Comparison of ENCODE assay signal across 3 cellular contexts in the genomic region with DNA sequence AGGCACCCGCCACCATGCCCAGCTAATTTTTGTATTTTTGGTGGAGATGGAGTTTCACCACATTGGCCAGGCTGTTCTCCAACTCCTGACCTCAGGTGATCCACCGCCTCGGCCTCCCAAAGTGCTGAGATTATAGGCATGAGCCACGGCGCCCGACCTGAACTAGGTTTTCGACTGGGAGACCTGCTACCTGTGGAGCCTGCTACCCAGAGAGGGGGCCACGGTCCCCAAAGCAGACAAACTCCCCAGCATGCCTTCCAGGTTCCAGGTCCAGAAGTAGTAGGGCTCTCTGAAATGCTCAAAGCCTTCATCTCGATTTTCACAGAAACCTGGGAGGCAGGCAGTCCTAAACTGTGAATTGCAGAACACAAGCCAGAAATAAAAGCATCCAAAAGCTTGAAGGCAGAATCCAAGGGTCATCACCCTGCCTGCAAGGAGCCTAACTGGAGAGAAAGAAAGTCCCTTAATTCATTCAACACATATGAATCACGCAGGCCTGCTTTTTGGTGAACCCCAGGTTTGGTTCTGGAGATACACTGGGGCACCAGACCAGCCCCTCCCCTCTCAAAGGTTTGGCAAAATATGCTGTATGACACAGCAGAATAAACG.
TF ChIP-seq lines count a peak whose summit lies in the region.

No MANE protein-coding gene starts in this region.

TF ChIP-seq in SK-N-SH, 30 proteins besides CTCF, POLR2A, EP300 and RAD21 (continues in another document):
- no peak for TF ChIP-seq RCOR1 (IDR thresholded peaks at IDR 0.05; ENCODE audit: low read length)
- TF ChIP-seq MXI1 (IDR thresholded peaks at IDR 0.05; ENCODE audit: low read depth, low read length): no peak
- no peak for TF ChIP-seq SIN3A (IDR thresholded peaks at IDR 0.05; ENCODE audit: borderline replicate concordance, low read depth, low read length)
- TF ChIP-seq, protein P1, sequence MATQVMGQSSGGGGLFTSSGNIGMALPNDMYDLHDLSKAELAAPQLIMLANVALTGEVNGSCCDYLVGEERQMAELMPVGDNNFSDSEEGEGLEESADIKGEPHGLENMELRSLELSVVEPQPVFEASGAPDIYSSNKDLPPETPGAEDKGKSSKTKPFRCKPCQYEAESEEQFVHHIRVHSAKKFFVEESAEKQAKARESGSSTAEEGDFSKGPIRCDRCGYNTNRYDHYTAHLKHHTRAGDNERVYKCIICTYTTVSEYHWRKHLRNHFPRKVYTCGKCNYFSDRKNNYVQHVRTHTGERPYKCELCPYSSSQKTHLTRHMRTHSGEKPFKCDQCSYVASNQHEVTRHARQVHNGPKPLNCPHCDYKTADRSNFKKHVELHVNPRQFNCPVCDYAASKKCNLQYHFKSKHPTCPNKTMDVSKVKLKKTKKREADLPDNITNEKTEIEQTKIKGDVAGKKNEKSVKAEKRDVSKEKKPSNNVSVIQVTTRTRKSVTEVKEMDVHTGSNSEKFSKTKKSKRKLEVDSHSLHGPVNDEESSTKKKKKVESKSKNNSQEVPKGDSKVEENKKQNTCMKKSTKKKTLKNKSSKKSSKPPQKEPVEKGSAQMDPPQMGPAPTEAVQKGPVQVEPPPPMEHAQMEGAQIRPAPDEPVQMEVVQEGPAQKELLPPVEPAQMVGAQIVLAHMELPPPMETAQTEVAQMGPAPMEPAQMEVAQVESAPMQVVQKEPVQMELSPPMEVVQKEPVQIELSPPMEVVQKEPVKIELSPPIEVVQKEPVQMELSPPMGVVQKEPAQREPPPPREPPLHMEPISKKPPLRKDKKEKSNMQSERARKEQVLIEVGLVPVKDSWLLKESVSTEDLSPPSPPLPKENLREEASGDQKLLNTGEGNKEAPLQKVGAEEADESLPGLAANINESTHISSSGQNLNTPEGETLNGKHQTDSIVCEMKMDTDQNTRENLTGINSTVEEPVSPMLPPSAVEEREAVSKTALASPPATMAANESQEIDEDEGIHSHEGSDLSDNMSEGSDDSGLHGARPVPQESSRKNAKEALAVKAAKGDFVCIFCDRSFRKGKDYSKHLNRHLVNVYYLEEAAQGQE (IDR thresholded peaks at IDR 0.05; ENCODE audit: low read depth, low read length): no peak
- TF ChIP-seq, protein P2, sequence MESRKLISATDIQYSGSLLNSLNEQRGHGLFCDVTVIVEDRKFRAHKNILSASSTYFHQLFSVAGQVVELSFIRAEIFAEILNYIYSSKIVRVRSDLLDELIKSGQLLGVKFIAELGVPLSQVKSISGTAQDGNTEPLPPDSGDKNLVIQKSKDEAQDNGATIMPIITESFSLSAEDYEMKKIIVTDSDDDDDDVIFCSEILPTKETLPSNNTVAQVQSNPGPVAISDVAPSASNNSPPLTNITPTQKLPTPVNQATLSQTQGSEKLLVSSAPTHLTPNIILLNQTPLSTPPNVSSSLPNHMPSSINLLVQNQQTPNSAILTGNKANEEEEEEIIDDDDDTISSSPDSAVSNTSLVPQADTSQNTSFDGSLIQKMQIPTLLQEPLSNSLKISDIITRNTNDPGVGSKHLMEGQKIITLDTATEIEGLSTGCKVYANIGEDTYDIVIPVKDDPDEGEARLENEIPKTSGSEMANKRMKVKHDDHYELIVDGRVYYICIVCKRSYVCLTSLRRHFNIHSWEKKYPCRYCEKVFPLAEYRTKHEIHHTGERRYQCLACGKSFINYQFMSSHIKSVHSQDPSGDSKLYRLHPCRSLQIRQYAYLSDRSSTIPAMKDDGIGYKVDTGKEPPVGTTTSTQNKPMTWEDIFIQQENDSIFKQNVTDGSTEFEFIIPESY (IDR thresholded peaks at IDR 0.05; ENCODE audit: borderline replicate concordance, low read depth): no peak
- no peak for TF ChIP-seq TEAD4 (IDR thresholded peaks at IDR 0.05; ENCODE audit: borderline replicate concordance, insufficient read depth)
- no peak for TF ChIP-seq FOSL2 (IDR thresholded peaks at IDR 0.05; ENCODE audit: borderline replicate concordance, low read depth)
- no peak for TF ChIP-seq EZH2phosphoT487 (IDR thresholded peaks at IDR 0.05; ENCODE audit: borderline replicate concordance, low read depth)
- TF ChIP-seq ELF1 (IDR thresholded peaks at IDR 0.05): no peak
- TF ChIP-seq, protein P3, sequence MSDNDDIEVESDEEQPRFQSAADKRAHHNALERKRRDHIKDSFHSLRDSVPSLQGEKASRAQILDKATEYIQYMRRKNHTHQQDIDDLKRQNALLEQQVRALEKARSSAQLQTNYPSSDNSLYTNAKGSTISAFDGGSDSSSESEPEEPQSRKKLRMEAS (IDR thresholded peaks at IDR 0.05; ENCODE audit: low read depth): no peak
- no peak for TF ChIP-seq FOXM1 (IDR thresholded peaks at IDR 0.05; ENCODE audit: low read depth)
- TF ChIP-seq CHD2 (IDR thresholded peaks at IDR 0.05; ENCODE audit: low read length, partially characterized antibody): no peak
- no peak for TF ChIP-seq TCF12 (IDR thresholded peaks at IDR 0.05)

TF ChIP-seq in SK-N-SH treated with all-trans-retinoic acid at 6 μM for 48 hours, 23 proteins besides CTCF, POLR2A, EP300 and RAD21 (continues in another document):
- TF ChIP-seq GLIS3 (CRISPR knock-in tag; IDR thresholded peaks at IDR 0.05) (no peak), TOX (CRISPR knock-in tag; IDR thresholded peaks at IDR 0.05; ENCODE audit: borderline replicate concordance) (no peak), RARB (CRISPR knock-in tag; IDR thresholded peaks at IDR 0.05) (no peak), ZNF70 (CRISPR knock-in tag; IDR thresholded peaks at IDR 0.05) (no peak), TCF4 (CRISPR knock-in tag; IDR thresholded peaks at IDR 0.05; ENCODE audit: borderline replicate concordance) (no peak), ZNF565 (CRISPR knock-in tag; conservative IDR thresholded peaks at IDR 0.05; ENCODE audit: low read depth) (no peak), ESRRG (CRISPR knock-in tag; IDR thresholded peaks at IDR 0.05) (no peak), ZFP3 (CRISPR knock-in tag; IDR thresholded peaks at IDR 0.05) (no peak), BACH2 (CRISPR knock-in tag; IDR thresholded peaks at IDR 0.05; ENCODE audit: borderline replicate concordance) (no peak), ZFP30 (CRISPR knock-in tag; IDR thresholded peaks at IDR 0.05) (no peak)
- TF ChIP-seq, protein P4, sequence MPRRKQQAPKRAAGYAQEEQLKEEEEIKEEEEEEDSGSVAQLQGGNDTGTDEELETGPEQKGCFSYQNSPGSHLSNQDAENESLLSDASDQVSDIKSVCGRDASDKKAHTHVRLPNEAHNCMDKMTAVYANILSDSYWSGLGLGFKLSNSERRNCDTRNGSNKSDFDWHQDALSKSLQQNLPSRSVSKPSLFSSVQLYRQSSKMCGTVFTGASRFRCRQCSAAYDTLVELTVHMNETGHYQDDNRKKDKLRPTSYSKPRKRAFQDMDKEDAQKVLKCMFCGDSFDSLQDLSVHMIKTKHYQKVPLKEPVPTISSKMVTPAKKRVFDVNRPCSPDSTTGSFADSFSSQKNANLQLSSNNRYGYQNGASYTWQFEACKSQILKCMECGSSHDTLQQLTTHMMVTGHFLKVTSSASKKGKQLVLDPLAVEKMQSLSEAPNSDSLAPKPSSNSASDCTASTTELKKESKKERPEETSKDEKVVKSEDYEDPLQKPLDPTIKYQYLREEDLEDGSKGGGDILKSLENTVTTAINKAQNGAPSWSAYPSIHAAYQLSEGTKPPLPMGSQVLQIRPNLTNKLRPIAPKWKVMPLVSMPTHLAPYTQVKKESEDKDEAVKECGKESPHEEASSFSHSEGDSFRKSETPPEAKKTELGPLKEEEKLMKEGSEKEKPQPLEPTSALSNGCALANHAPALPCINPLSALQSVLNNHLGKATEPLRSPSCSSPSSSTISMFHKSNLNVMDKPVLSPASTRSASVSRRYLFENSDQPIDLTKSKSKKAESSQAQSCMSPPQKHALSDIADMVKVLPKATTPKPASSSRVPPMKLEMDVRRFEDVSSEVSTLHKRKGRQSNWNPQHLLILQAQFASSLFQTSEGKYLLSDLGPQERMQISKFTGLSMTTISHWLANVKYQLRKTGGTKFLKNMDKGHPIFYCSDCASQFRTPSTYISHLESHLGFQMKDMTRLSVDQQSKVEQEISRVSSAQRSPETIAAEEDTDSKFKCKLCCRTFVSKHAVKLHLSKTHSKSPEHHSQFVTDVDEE (CRISPR knock-in tag; IDR thresholded peaks at IDR 0.05): no peak
- TF ChIP-seq, protein P5, sequence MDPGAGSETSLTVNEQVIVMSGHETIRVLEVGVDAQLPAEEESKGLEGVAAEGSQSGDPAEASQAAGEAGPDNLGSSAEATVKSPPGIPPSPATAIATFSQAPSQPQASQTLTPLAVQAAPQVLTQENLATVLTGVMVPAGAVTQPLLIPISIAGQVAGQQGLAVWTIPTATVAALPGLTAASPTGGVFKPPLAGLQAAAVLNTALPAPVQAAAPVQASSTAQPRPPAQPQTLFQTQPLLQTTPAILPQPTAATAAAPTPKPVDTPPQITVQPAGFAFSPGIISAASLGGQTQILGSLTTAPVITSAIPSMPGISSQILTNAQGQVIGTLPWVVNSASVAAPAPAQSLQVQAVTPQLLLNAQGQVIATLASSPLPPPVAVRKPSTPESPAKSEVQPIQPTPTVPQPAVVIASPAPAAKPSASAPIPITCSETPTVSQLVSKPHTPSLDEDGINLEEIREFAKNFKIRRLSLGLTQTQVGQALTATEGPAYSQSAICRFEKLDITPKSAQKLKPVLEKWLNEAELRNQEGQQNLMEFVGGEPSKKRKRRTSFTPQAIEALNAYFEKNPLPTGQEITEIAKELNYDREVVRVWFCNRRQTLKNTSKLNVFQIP (CRISPR knock-in tag; IDR thresholded peaks at IDR 0.05; ENCODE audit: borderline replicate concordance, low read depth): no peak
- TF ChIP-seq, protein P6, sequence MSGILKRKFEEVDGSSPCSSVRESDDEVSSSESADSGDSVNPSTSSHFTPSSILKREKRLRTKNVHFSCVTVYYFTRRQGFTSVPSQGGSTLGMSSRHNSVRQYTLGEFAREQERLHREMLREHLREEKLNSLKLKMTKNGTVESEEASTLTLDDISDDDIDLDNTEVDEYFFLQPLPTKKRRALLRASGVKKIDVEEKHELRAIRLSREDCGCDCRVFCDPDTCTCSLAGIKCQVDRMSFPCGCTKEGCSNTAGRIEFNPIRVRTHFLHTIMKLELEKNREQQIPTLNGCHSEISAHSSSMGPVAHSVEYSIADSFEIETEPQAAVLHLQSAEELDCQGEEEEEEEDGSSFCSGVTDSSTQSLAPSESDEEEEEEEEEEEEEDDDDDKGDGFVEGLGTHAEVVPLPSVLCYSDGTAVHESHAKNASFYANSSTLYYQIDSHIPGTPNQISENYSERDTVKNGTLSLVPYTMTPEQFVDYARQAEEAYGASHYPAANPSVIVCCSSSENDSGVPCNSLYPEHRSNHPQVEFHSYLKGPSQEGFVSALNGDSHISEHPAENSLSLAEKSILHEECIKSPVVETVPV (CRISPR knock-in tag; IDR thresholded peaks at IDR 0.05): no peak

TF ChIP-seq in HepG2, 621 proteins besides CTCF, POLR2A, EP300 and RAD21 (continues in another document):
- TF ChIP-seq ZNF737 (CRISPR knock-in tag; IDR thresholded peaks at IDR 0.05; ENCODE audit: borderline replicate concordance) (no peak), ZNF766 (CRISPR knock-in tag; IDR thresholded peaks at IDR 0.05; ENCODE audit: borderline replicate concordance) (no peak), BCL6 (CRISPR knock-in tag; IDR thresholded peaks at IDR 0.05) (no peak), TBL1XR1 (IDR thresholded peaks at IDR 0.05; ENCODE audit: borderline replicate concordance, low read length, partially characterized antibody) (no peak), ZSCAN20 (CRISPR knock-in tag; IDR thresholded peaks at IDR 0.05; ENCODE audit: borderline replicate concordance) (no peak), ATF7-NPFF (CRISPR knock-in tag; IDR thresholded peaks at IDR 0.05; ENCODE audit: low read depth) (no peak), ZNF549 (CRISPR knock-in tag; IDR thresholded peaks at IDR 0.05) (no peak), ZNF224 (CRISPR knock-in tag; IDR thresholded peaks at IDR 0.05) (no peak), MED1 (CRISPR knock-in tag; IDR thresholded peaks at IDR 0.05) (no peak), DNMT3B (CRISPR knock-in tag; conservative IDR thresholded peaks at IDR 0.05) (no peak), REXO4 (CRISPR knock-in tag; IDR thresholded peaks at IDR 0.05; ENCODE audit: borderline replicate concordance) (no peak), MTF2 (CRISPR knock-in tag; IDR thresholded peaks at IDR 0.05; ENCODE audit: borderline replicate concordance) (0 out of 2 replicates have a peak, but pooled peaks have one; percentile 13), ZSCAN29 (CRISPR knock-in tag; conservative IDR thresholded peaks at IDR 0.05) (no peak), JUNB (CRISPR knock-in tag; IDR thresholded peaks at IDR 0.05; ENCODE audit: borderline replicate concordance) (no peak), CBFB (CRISPR knock-in tag; IDR thresholded peaks at IDR 0.05) (no peak), ZSCAN12 (CRISPR knock-in tag; IDR thresholded peaks at IDR 0.05) (no peak), ZNF431 (CRISPR knock-in tag; IDR thresholded peaks at IDR 0.05; ENCODE audit: borderline replicate concordance, low read depth) (no peak), ASH2L (IDR thresholded peaks at IDR 0.05; ENCODE audit: insufficient read length, low read depth, low read length) (no peak)
- TF ChIP-seq, protein P7, sequence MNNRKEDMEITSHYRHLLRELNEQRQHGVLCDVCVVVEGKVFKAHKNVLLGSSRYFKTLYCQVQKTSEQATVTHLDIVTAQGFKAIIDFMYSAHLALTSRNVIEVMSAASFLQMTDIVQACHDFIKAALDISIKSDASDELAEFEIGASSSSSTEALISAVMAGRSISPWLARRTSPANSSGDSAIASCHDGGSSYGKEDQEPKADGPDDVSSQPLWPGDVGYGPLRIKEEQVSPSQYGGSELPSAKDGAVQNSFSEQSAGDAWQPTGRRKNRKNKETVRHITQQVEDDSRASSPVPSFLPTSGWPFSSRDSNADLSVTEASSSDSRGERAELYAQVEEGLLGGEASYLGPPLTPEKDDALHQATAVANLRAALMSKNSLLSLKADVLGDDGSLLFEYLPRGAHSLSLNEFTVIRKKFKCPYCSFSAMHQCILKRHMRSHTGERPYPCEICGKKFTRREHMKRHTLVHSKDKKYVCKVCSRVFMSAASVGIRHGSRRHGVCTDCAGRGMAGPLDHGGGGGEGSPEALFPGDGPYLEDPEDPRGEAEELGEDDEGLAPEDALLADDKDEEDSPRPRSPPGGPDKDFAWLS (CRISPR knock-in tag; IDR thresholded peaks at IDR 0.05; ENCODE audit: borderline replicate concordance): no peak
- TF ChIP-seq, protein P8, sequence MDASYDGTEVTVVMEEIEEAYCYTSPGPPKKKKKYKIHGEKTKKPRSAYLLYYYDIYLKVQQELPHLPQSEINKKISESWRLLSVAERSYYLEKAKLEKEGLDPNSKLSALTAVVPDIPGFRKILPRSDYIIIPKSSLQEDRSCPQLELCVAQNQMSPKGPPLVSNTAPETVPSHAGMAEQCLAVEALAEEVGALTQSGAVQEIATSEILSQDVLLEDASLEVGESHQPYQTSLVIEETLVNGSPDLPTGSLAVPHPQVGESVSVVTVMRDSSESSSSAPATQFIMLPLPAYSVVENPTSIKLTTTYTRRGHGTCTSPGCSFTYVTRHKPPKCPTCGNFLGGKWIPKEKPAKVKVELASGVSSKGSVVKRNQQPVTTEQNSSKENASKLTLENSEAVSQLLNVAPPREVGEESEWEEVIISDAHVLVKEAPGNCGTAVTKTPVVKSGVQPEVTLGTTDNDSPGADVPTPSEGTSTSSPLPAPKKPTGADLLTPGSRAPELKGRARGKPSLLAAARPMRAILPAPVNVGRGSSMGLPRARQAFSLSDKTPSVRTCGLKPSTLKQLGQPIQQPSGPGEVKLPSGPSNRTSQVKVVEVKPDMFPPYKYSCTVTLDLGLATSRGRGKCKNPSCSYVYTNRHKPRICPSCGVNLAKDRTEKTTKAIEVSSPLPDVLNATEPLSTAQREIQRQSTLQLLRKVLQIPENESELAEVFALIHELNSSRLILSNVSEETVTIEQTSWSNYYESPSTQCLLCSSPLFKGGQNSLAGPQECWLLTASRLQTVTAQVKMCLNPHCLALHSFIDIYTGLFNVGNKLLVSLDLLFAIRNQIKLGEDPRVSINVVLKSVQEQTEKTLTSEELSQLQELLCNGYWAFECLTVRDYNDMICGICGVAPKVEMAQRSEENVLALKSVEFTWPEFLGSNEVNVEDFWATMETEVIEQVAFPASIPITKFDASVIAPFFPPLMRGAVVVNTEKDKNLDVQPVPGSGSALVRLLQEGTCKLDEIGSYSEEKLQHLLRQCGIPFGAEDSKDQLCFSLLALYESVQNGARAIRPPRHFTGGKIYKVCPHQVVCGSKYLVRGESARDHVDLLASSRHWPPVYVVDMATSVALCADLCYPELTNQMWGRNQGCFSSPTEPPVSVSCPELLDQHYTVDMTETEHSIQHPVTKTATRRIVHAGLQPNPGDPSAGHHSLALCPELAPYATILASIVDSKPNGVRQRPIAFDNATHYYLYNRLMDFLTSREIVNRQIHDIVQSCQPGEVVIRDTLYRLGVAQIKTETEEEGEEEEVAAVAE (CRISPR knock-in tag; IDR thresholded peaks at IDR 0.05; ENCODE audit: borderline replicate concordance): no peak
